Comparison of ENCODE assay signal across 8 cellular contexts in genomic region chr10:26556756-26557640, GRCh38.
DNase-seq lines count a peak whose midpoint lies in the region; ATAC-seq and TF ChIP-seq lines count a peak whose summit lies in the region.

No MANE protein-coding gene starts in this region.

- H3K4me2 ChIP-seq in MM.1S (ENCODE audit: low read depth, low read length): no peak overlapping the region

- POLR2A ChIA-PET in T-cell (lab: Charles Lee): no interaction called here

- intact Hi-C loops in posterior vena cava (cut with DNase I): loop anchor here (5.0 to 10.0 kb wide), 2 partner anchors 220 to 222 kb away; no protein-coding TSS in a partner anchor

- H3K27ac Mint-ChIP-seq in T-cell: peak overlapping the region in 1 of 2 donors; percentile 79
- peak overlapping the region in 1 of 2 donors; percentile 52 for H3K27ac Mint-ChIP-seq in effector memory CD8-positive, alpha-beta T cell

- no peaks in the 10 kb centered on the region for H3K79me2 ChIP-seq in ACC112 (ENCODE audit: control insufficient read depth, insufficient read depth, low read length, unreplicated experiment)
- H3K79me2 ChIP-seq in MM.1S (ENCODE audit: low read length): no peaks in the 10 kb centered on the region

- H3K4me3 ChIP-seq in ACC112 (ENCODE audit: low read depth, low read length) (peak overlapping the region; percentile 65), MM.1S (ENCODE audit: low read length) (no peak overlapping the region), lung (no peak overlapping the region)

- DNase-seq in GM10266 (ENCODE audit: extremely low spot score) (peak; percentile 72), MM.1S (peak; percentile 47), T-cell (peak in 25 of 34 experiments; percentile 8 to 56 (median 26)), lung (ENCODE audit: low spot score) (no peak), posterior vena cava (ENCODE audit: low spot score) (no peak)
- DNase-seq in effector memory CD8-positive, alpha-beta T cell: peak; percentile 21 to 29 (median 23)

- H2AFZ ChIP-seq in ACC112 (ENCODE audit: low read length, unreplicated experiment): peak overlapping the region; percentile 71
- no peak overlapping the region for H2AFZ ChIP-seq in MM.1S (ENCODE audit: low read length)

- H4K20me1 ChIP-seq in MM.1S (ENCODE audit: insufficient read depth, low read length): no peaks in the 10 kb centered on the region

- no peaks in the 10 kb centered on the region for H3K27me3 Mint-ChIP-seq in T-cell
- H3K27me3 Mint-ChIP-seq in effector memory CD8-positive, alpha-beta T cell: no peaks in the 10 kb centered on the region

- no peaks in the 10 kb centered on the region for H3K9me3 Mint-ChIP-seq in T-cell
- no peaks in the 10 kb centered on the region for H3K9me3 Mint-ChIP-seq in effector memory CD8-positive, alpha-beta T cell

- CTCF ChIA-PET in T-cell (lab: Charles Lee): interaction anchor here (0.6 to 4.1 kb wide), 10 partner anchors 62 to 682 kb away, joined by 3 to 31 read pairs (median 4); no protein-coding TSS in a partner anchor

- no peaks in the 10 kb centered on the region for H3K36me3 ChIP-seq in ACC112 (ENCODE audit: insufficient read depth, low read length)
- no peaks in the 10 kb centered on the region for H3K36me3 ChIP-seq in MM.1S (replicated peaks; ENCODE audit: insufficient read depth, low read length)
- no peaks in the 10 kb centered on the region for H3K36me3 ChIP-seq in lung (ENCODE audit: control insufficient read depth in 2 of 2, insufficient read depth in 2 of 2, low read length in 2 of 2)

- peak; percentile 32 to 65 (median 40) for ATAC-seq in T-cell (replicated peaks in 1 of 4)
- ATAC-seq in effector memory CD8-positive, alpha-beta T cell (replicated peaks): peak; percentile 32
- no peak for ATAC-seq in lung (ENCODE audit: insufficient read depth, low FRiP score)
- no peak for ATAC-seq in GM19463 (IDR thresholded peaks at IDR 0.05; ENCODE audit: unreplicated experiment)

- H3K9ac ChIP-seq in MM.1S (ENCODE audit: low read length): no peak overlapping the region

- H3K27me3 ChIP-seq in ACC112 (ENCODE audit: insufficient read depth, low read length) (no peaks in the 10 kb centered on the region; the same call in 1 of the 2 replicates), MM.1S (replicated peaks; ENCODE audit: insufficient read depth, low read length) (no peaks in the 10 kb centered on the region), lung (ENCODE audit: control insufficient read depth, insufficient read depth) (no peaks in the 10 kb centered on the region)

- TF ChIP-seq CTCF in GM10266 (IDR thresholded peaks at IDR 0.05; ENCODE audit: control insufficient read depth, insufficient read depth, low read depth, missing control alignments): peak; percentile 84
- peak; percentile 91 for TF ChIP-seq CTCF in MM.1S (IDR thresholded peaks at IDR 0.05; ENCODE audit: low read length)
- TF ChIP-seq CTCF in lung (IDR thresholded peaks at IDR 0.05; ENCODE audit: control extremely low read depth, extremely low read depth): peak; percentile 74

- peaks cover 58% of the 10 kb centered on the region for H3K36me3 Mint-ChIP-seq in T-cell
- H3K36me3 Mint-ChIP-seq in effector memory CD8-positive, alpha-beta T cell (ENCODE audit: insufficient read depth): peaks cover 68% of the 10 kb centered on the region

- H3K9me2 ChIP-seq in MM.1S (replicated peaks; ENCODE audit: insufficient read depth, low read length): no peaks in the 10 kb centered on the region

- no peak overlapping the region for H3K4me3 Mint-ChIP-seq in T-cell
- no peak overlapping the region for H3K4me3 Mint-ChIP-seq in effector memory CD8-positive, alpha-beta T cell

- WGBS in lung, 2 donors: 35 to 44% methylated on average over 9 of the region's 9 CpGs

- no peaks in the 10 kb centered on the region for H3F3A ChIP-seq in MM.1S (ENCODE audit: insufficient read depth, low read length)

- H3K27ac ChIP-seq in ACC112 (ENCODE audit: low read depth, low read length) (peak overlapping the region; percentile 44; the same call in 1 of the 2 replicates), MM.1S (ENCODE audit: low read length) (no peak overlapping the region), lung (ENCODE audit: low read depth in 1 of 2, low read length in 1 of 2) (no peak overlapping the region)

- peaks cover 16% of the 10 kb centered on the region for H3K4me1 ChIP-seq in ACC112 (ENCODE audit: control insufficient read depth, insufficient read depth, low read length, unreplicated experiment)
- H3K4me1 ChIP-seq in MM.1S (ENCODE audit: low read length): no peaks in the 10 kb centered on the region
- no peaks in the 10 kb centered on the region for H3K4me1 ChIP-seq in lung (ENCODE audit: control insufficient read depth in 2 of 2, insufficient read depth in 2 of 2, low read length in 2 of 2)

- H3K4me1 Mint-ChIP-seq in T-cell: peaks cover 12 to 22% (median 21%) of the 10 kb centered on the region in 3 donors
- peaks cover 13 to 36% of the 10 kb centered on the region in 2 donors for H3K4me1 Mint-ChIP-seq in effector memory CD8-positive, alpha-beta T cell (ENCODE audit: low read depth in 2 of 2)

- no peaks in the 10 kb centered on the region for H3K9me3 ChIP-seq in MM.1S (replicated peaks; ENCODE audit: insufficient read depth, low read length)
- no peaks in the 10 kb centered on the region for H3K9me3 ChIP-seq in lung (ENCODE audit: control insufficient read depth in 2 of 2, insufficient read depth in 1 of 2, low read length in 1 of 2)

Comparison
In these comparisons a context has a peak if more than half of its experiments do, and no peak if none do; other contexts are left out.
1. DNase-seq: peak in GM10266 (single experiment), MM.1S (single experiment), T-cell (25 of 34) and effector memory CD8-positive, alpha-beta T cell (3 of 3); none in lung (single experiment) and posterior vena cava (single experiment).
2. ATAC-seq: peak in T-cell (4 of 4) and effector memory CD8-positive, alpha-beta T cell (single experiment); none in lung (single experiment) and GM19463 (single experiment).
3. Peak in every context shown above with its lines, with median percentiles within 50 percentile points of each other: CTCF ChIP-seq.